1 cellular context compared by ENCODE assay signal in genomic region chr1:232998138-232998537, GRCh38.
TF ChIP-seq lines count a peak whose summit lies in the region.

No MANE protein-coding gene starts in this region.

TF ChIP-seq in H1, 55 proteins besides CTCF, POLR2A, EP300 and RAD21:
- TF ChIP-seq USF2 (IDR thresholded peaks at IDR 0.05; ENCODE audit: low read length), result no peak
